12 cellular contexts compared by ENCODE assay signal in the genomic region with DNA sequence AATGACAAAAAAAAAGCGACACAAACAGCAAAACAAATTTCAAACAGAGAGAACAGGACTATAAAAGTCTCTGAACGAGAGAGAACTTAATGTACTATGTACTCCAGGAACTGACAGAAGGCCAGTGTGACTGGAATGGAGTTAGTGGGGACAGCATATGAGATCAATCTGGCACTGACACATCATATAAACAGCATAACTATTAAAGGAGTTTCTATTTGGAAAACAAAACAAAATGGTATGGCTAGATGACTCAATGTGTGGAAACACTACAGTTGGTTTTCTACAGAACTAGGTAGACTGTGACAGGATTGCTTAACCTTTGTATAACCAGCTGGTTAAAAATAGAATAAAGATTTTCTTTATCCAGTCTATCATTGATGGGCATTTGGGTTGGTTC.
DNase-seq lines count a peak whose midpoint lies in the region; ATAC-seq, FAIRE-seq and TF ChIP-seq lines count a peak whose summit lies in the region.
"Had no signal": no experiment of that assay in that cellular context is flagged by ENCODE, and none has a peak within 500 bp of the region (broad histone marks: within the 10 kb centered on the region; RNA-seq: fewer than 3 reads in every experiment).

No MANE protein-coding gene starts in this region.

- TSS peak; percentile 4 for BruUV-seq in PC-3 (replicated peaks; lab: Mats Ljungman, UMichigan)

- H3K4me2 ChIP-seq in PC-3 (ENCODE audit: low read length) (no peak overlapping the region), skeletal muscle satellite cell (ENCODE audit: low read length) (peak overlapping the region; percentile 24)

- no peaks in the 10 kb centered on the region for H3K27me3 ChIP-seq in PC-3 (ENCODE audit: low read length)
- H3K27me3 ChIP-seq in skeletal muscle satellite cell (ENCODE audit: control insufficient read depth, insufficient read depth, low read length): no peaks in the 10 kb centered on the region

- no peak for TF ChIP-seq CTCF in PC-3 (conservative IDR thresholded peaks at IDR 0.05; ENCODE audit: low read depth, low read length)
- no peak for TF ChIP-seq CTCF in D721Med (IDR thresholded peaks at IDR 0.05; ENCODE audit: insufficient read depth, missing control alignments)

- no peak overlapping the region for H2AFZ ChIP-seq in PC-3 (ENCODE audit: low read length)

- peak overlapping the region; percentile 16 for H3K27ac ChIP-seq in PC-3 (ENCODE audit: low read length)

- no peaks in the 10 kb centered on the region for H3K9me3 ChIP-seq in PC-3 (ENCODE audit: low read length)
- no peaks in the 10 kb centered on the region for H3K9me3 ChIP-seq in skeletal muscle satellite cell (replicated peaks; ENCODE audit: low read length)

- no peaks in the 10 kb centered on the region for H3K79me2 ChIP-seq in PC-3 (ENCODE audit: low read length)

- intact Hi-C loops in PC-3 (cut with micrococcal nuclease): loop anchor here (2.0 kb wide), 1 partner anchor 91 kb away; no protein-coding TSS in a partner anchor

- POLR2A ChIA-PET in PC-3 (lab: Charles Lee; ENCODE audit: unreplicated experiment): no interaction called here

- H3K4me1 ChIP-seq in PC-3 (ENCODE audit: insufficient read depth, low read length) (peaks cover 9% of the 10 kb centered on the region), skeletal muscle satellite cell (ENCODE audit: control insufficient read depth, insufficient read depth, low read length) (peaks cover 22% of the 10 kb centered on the region)

- peak; percentile 16 for DNase-seq in GM03348 (ENCODE audit: low spot score)
- peak; percentile 76 for DNase-seq in PC-3
- peak; percentile 95 for DNase-seq in fibroblast of gingiva (ENCODE audit: low read depth)
- DNase-seq in putamen (ENCODE audit: low spot score): no peak
- no peak for DNase-seq in GM19238 (ENCODE audit: insufficient read length, low spot score)
- no peak for DNase-seq in D721Med (ENCODE audit: insufficient read length, low spot score)
- DNase-seq: activated effector memory CD4-positive, alpha-beta T cell treated with Interleukin-2 at 50 U/mL for 16 hours; erythroblast; KBM-7; NCI-H82; stimulated activated naive CD4-positive, alpha-beta T cell treated with Interleukin-2 at 50 U/mL for 16 hours had no signal

- H3K36me3 ChIP-seq in PC-3 (ENCODE audit: low read depth, low read length): peaks cover 25% of the 10 kb centered on the region
- H3K36me3 ChIP-seq in skeletal muscle satellite cell (ENCODE audit: insufficient read depth, low read length): peaks cover 3% of the 10 kb centered on the region

- H4K20me1 ChIP-seq in PC-3 (ENCODE audit: low read length): no peaks in the 10 kb centered on the region

- peaks cover 3% of the 10 kb centered on the region for H3F3A ChIP-seq in PC-3 (ENCODE audit: low read length, unreplicated experiment)

- H3K4me3 ChIP-seq in PC-3 (ENCODE audit: low read length): no peak overlapping the region
- H3K4me3 ChIP-seq in skeletal muscle satellite cell (ENCODE audit: low read length): no peak overlapping the region

- CTCF ChIA-PET in PC-3 (lab: Charles Lee): interaction anchor here (0.5 kb wide), 1 partner anchor 1054 kb away, joined by 4 read pairs; no protein-coding TSS in a partner anchor

- FAIRE-seq in D721Med (lab: Jason Lieb, UNC): no peak

- no peaks in the 10 kb centered on the region for H3K9me2 ChIP-seq in PC-3 (replicated peaks; ENCODE audit: low read length)

- ATAC-seq in PC-3: peak; percentile 80

- H3K9ac ChIP-seq in PC-3 (ENCODE audit: low read length) (no peak overlapping the region), skeletal muscle satellite cell (ENCODE audit: low read depth, low read length) (peak overlapping the region; percentile 14)

Comparison
In these comparisons a context has a peak if more than half of its experiments do, and no peak if none do; other contexts are left out.
1. DNase-seq: peak in GM03348 (single experiment), PC-3 (single experiment) and fibroblast of gingiva (single experiment); none in putamen (single experiment), GM19238 (single experiment) and D721Med (single experiment).